In genomic region chr12:3527181-3527580, GRCh38 we compare ENCODE assay signal across 17 cellular contexts. TPM values are rescaled to one million over a fixed set of nuclear protein-coding genes. Genes with fewer than 3 reads are reported as not detected.
DNase-seq lines count a peak whose midpoint lies in the region; ATAC-seq and TF ChIP-seq lines count a peak whose summit lies in the region.
"Had no signal": no experiment of that assay in that cellular context is flagged by ENCODE, and none has a peak within 500 bp of the region (broad histone marks: within the 10 kb centered on the region; RNA-seq: fewer than 3 reads in every experiment).

No MANE protein-coding gene starts in this region.

- no peaks in the 10 kb centered on the region for H3K36me3 ChIP-seq in PC-3 (ENCODE audit: low read depth, low read length)
- H3K36me3 ChIP-seq: thoracic aorta had no signal

- intact Hi-C loops in PC-3 (cut with micrococcal nuclease) = no loop called here

- H3K27me3 ChIP-seq in PC-3 (ENCODE audit: low read length) = no peaks in the 10 kb centered on the region

- peaks cover 4% of the 10 kb centered on the region; the same call in 1 of the 2 replicates for H3K9me3 ChIP-seq in PC-3 (ENCODE audit: low read length)

- H3K9ac ChIP-seq in PC-3 (ENCODE audit: low read length) = no peak overlapping the region

- H3K9me2 ChIP-seq in PC-3 (replicated peaks; ENCODE audit: low read length) = no peaks in the 10 kb centered on the region

- no peaks in the 10 kb centered on the region for H3F3A ChIP-seq in PC-3 (ENCODE audit: low read length, unreplicated experiment)

- BruUV-seq in PC-3 (replicated peaks; lab: Mats Ljungman, UMichigan) = no TSS peak

- CTCF ChIA-PET in PC-3 (lab: Charles Lee) = interaction anchor here (1.1 kb wide), 1 partner anchor 227 kb away, joined by 3 read pairs; no protein-coding TSS in a partner anchor

- ATAC-seq in PC-3 (peak; percentile 79), GM18868 (IDR thresholded peaks at IDR 0.05; ENCODE audit: unreplicated experiment) (no peak)
- ATAC-seq: HepG2 had no signal

- H3K79me2 ChIP-seq in PC-3 (ENCODE audit: low read length) = no peaks in the 10 kb centered on the region

- no peak overlapping the region for H3K4me3 ChIP-seq in HFF-Myc (replicated peaks; ENCODE audit: low read depth, low read length)
- no peak overlapping the region for H3K4me3 ChIP-seq in PC-3 (ENCODE audit: low read length)
- H3K4me3 ChIP-seq in epithelial cell of esophagus (ENCODE audit: low read length) = no peak overlapping the region
- H3K4me3 ChIP-seq: thoracic aorta had no signal

- H4K20me1 ChIP-seq in PC-3 (ENCODE audit: low read length) = no peaks in the 10 kb centered on the region

- TF ChIP-seq CTCF in HFF-Myc (IDR thresholded peaks at IDR 0.05; ENCODE audit: low read depth, low read length, missing control alignments) (no peak), PC-3 (conservative IDR thresholded peaks at IDR 0.05; ENCODE audit: low read depth, low read length) (no peak), epithelial cell of esophagus (IDR thresholded peaks at IDR 0.05; ENCODE audit: insufficient read depth, low read depth, low read length, missing control alignments) (no peak)

- no peak overlapping the region for H2AFZ ChIP-seq in PC-3 (ENCODE audit: low read length)

- no peak overlapping the region for H3K27ac ChIP-seq in PC-3 (ENCODE audit: low read length)
- H3K27ac ChIP-seq: thoracic aorta had no signal

- peaks cover 22% of the 10 kb centered on the region for H3K4me1 ChIP-seq in PC-3 (ENCODE audit: insufficient read depth, low read length)

- H3K4me2 ChIP-seq in PC-3 (ENCODE audit: low read length) = no peak overlapping the region

- POLR2A ChIA-PET in PC-3 (lab: Charles Lee; ENCODE audit: unreplicated experiment) = no interaction called here

- DNase-seq in HFF-Myc (ENCODE audit: extremely low read depth, low read depth) = peak; percentile 36
- peak; percentile 87 for DNase-seq in PC-3
- DNase-seq in epithelial cell of esophagus (ENCODE audit: low read depth) = peak; percentile 93
- DNase-seq in renal cortical epithelial cell (ENCODE audit: low read depth) = peak; percentile 16
- DNase-seq in germinal center (ENCODE audit: low spot score) = no peak
- no peak for DNase-seq in activated CD4-positive, alpha-beta T cell treated with anti-CD3 and anti-CD28 coated beads for 48 hours
- DNase-seq in GM19240 (ENCODE audit: insufficient read length, low spot score) = no peak
- DNase-seq: activated naive CD8-positive, alpha-beta T cell treated with anti-CD3 and anti-CD28 coated beads, Interleukin-2, amount 10 ng/mL, durations not matched to agents 7 days and 5 days; Caco-2; NCI-H1694; NCI-H526 treated with DMSO at 0.1 percent for 48 hours; SHP77 had no signal

RNA-seq across cellular contexts. Expression of gene PRMT8, which starts 36.2 kb away (rescaled TPM):
- not detected in 2 replicates for total RNA-seq in PC-3 (2014; rRNA removed)
- not detected in 2 replicates for total RNA-seq in renal cortical epithelial cell
- total RNA-seq: activated naive CD8-positive, alpha-beta T cell treated with anti-CD3 and anti-CD28 coated beads, Interleukin-2, amount 10 ng/mL, durations not matched to agents 7 days and 5 days; Caco-2; HepG2; kidney epithelial cell; posterior vena cava; thoracic aorta had no signal

Comparison
In these comparisons a context has a peak if more than half of its experiments do, and no peak if none do; other contexts are left out.
1. DNase-seq: peak in HFF-Myc (single experiment), PC-3 (single experiment), epithelial cell of esophagus (single experiment) and renal cortical epithelial cell (single experiment); none in germinal center (single experiment), activated CD4-positive, alpha-beta T cell treated with anti-CD3 and anti-CD28 coated beads for 48 hours (single experiment) and GM19240 (single experiment).